ENCODE assay signal across 8 cellular contexts in the genomic region with DNA sequence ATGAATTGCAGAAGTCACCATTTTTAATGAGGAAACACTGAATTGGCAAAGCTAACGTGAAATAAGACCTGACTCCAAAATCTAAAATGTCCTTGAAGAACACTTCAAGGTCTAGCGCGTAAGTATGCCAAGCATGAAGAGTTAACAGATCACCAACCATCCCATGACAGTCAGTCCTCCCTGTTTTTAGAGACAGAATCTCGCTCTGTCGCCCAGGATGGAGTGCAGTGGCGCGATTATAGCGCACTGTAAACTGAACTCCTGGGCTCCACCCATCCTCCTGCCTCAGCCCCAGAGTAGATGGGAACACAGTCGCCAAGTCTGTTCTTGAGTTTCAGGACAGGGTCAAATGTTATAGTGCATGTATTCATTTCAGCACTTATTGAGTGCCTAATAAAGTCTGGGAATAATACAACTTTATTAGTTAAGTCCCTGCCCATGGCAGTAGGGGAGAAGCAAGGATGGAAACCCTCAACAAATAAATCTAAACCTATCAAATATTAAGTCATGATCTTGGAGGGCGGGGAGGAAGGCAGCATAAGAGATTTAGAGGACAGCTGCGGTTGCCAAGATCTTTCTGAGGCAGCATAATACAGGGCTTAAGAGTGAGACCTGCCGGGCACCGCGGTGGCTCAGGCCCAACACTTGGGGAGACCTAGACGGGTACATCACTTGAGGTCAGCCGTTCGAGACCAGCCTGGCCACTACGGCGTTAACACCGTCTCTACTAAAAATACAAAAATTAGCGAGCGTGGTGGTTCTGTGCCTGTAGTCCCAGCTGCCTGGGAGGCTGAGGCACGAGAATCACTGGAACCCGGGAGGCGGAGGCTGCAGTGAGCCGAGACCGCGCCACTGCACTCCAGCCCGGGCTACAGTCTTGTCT. TPM values are rescaled to one million over a fixed set of nuclear protein-coding genes. Genes with fewer than 3 reads are reported as not detected.
DNase-seq lines count a peak whose midpoint lies in the region; ATAC-seq and TF ChIP-seq lines count a peak whose summit lies in the region.

No MANE protein-coding gene starts in this region.

- H3K36me3 ChIP-seq in RWPE2 (ENCODE audit: low read depth): peaks cover 25% of the 10 kb centered on the region
- H3K36me3 ChIP-seq in fibroblast of lung (ENCODE audit: control insufficient read depth, insufficient read depth, low read length): peaks cover 2% of the 10 kb centered on the region
- H3K36me3 ChIP-seq in gastrocnemius medialis: no peaks in the 10 kb centered on the region

- no peak for TF ChIP-seq POLR2A in gastrocnemius medialis (IDR thresholded peaks at IDR 0.05)

- H3K4me2 ChIP-seq in fibroblast of lung (ENCODE audit: extremely low read depth, insufficient read depth, low read length): peak overlapping the region; percentile 87

- intact Hi-C loops in gastrocnemius medialis (cut with DNase I; ENCODE audit: low total_unique reads): no loop called here

- no peaks in the 10 kb centered on the region for H3K9me3 ChIP-seq in RWPE2 (ENCODE audit: severe bottlenecking)
- no peaks in the 10 kb centered on the region for H3K9me3 ChIP-seq in fibroblast of lung (ENCODE audit: control insufficient read depth, insufficient read depth, low read depth, low read length)
- H3K9me3 ChIP-seq in gastrocnemius medialis: no peaks in the 10 kb centered on the region

- H3K4me1 ChIP-seq in RWPE2 (ENCODE audit: insufficient read depth, poor library complexity, severe bottlenecking): peaks cover 16% of the 10 kb centered on the region
- peaks cover 9% of the 10 kb centered on the region for H3K4me1 ChIP-seq in fibroblast of lung (ENCODE audit: control insufficient read depth, extremely low read depth, insufficient read depth, low read length)
- peaks cover 27 to 30% of the 10 kb centered on the region in 2 donors for H3K4me1 ChIP-seq in gastrocnemius medialis

- in situ Hi-C loops in gastrocnemius medialis (cut with MboI; ENCODE audit: low sequenced_read_pairs in 4 of 4): no loop called here

- H3K79me2 ChIP-seq in fibroblast of lung (ENCODE audit: control insufficient read depth, insufficient read depth, low read length): peaks cover 53% of the 10 kb centered on the region

- H4K20me1 ChIP-seq in fibroblast of lung (ENCODE audit: control insufficient read depth, extremely low read depth, insufficient read depth, low read length): peaks cover 4% of the 10 kb centered on the region

- peak; percentile 1 for ATAC-seq in HG02610 (IDR thresholded peaks at IDR 0.05; ENCODE audit: unreplicated experiment)
- ATAC-seq in RWPE2 (ENCODE audit: low read depth): no peak
- ATAC-seq in gastrocnemius medialis: no peak
- ATAC-seq in HG02588 (IDR thresholded peaks at IDR 0.05; ENCODE audit: unreplicated experiment): no peak

- DNase-seq in DMS53 (lab: John Stamatoyannopoulos, UW) (peak; percentile 55), DMS53 treated with DMSO at 0.1 percent for 48 hours (lab: John Stamatoyannopoulos, UW; ENCODE audit: unreplicated experiment) (no peak), RWPE2 (ENCODE audit: low spot score) (no peak), fibroblast of lung (ENCODE audit: low read depth in 2 of 2) (no peak), gastrocnemius medialis (no peak), iPS-NIHi11 (ENCODE audit: low spot score) (no peak)

- H3K9ac ChIP-seq in fibroblast of lung (ENCODE audit: insufficient read depth, low read length): peak overlapping the region; percentile 20

- TF ChIP-seq CTCF in RWPE2 (IDR thresholded peaks at IDR 0.05; ENCODE audit: poor library complexity, severe bottlenecking) (no peak), fibroblast of lung (conservative IDR thresholded peaks at IDR 0.05 in 1 of 2, IDR thresholded peaks at IDR 0.05 in 1 of 2; ENCODE audit: low read depth in 1 of 2, low read length in 2 of 2) (no peak), gastrocnemius medialis (IDR thresholded peaks at IDR 0.05 in 4 of 5, conservative IDR thresholded peaks at IDR 0.05 in 1 of 5) (no peak)

- peak overlapping the region; percentile 81 for H3K4me3 ChIP-seq in RWPE2 (ENCODE audit: severe bottlenecking)
- H3K4me3 ChIP-seq in fibroblast of lung (replicated peaks in 1 of 4; ENCODE audit: control extremely low read depth in 1 of 4, insufficient read depth in 1 of 4, low read depth in 3 of 4, low read length in 4 of 4): peak overlapping the region; percentile 70 to 98 (median 96)
- peak overlapping the region; percentile 68 to 99 (median 96) for H3K4me3 ChIP-seq in gastrocnemius medialis

- peak overlapping the region; percentile 8 for H2AFZ ChIP-seq in fibroblast of lung (ENCODE audit: low read length)

- peak overlapping the region; percentile 72 for H3K27ac ChIP-seq in RWPE2 (ENCODE audit: poor library complexity, severe bottlenecking)
- peak overlapping the region; percentile 99 for H3K27ac ChIP-seq in fibroblast of lung (ENCODE audit: insufficient read depth, low read length)
- H3K27ac ChIP-seq in gastrocnemius medialis: peak overlapping the region; percentile 92 to 97 (median 95)

- H3K27me3 ChIP-seq in RWPE2 (ENCODE audit: insufficient read depth, poor library complexity, severe bottlenecking) (no peaks in the 10 kb centered on the region), fibroblast of lung (ENCODE audit: control insufficient read depth, insufficient read depth, low read length) (no peaks in the 10 kb centered on the region), gastrocnemius medialis (no peaks in the 10 kb centered on the region)

RNA-seq across cellular contexts. Expression of a gene that starts 1.1 kb away (rescaled TPM):
- total RNA-seq in fibroblast of lung (18.0 and 31.4 TPM in 2 replicates), gastrocnemius medialis (10 to 100 TPM in 2 of 4 donors, 1 to 10 TPM in 2; 9.2 to 18.2 (median 10.5) TPM)
- 18.7 and 23.7 TPM in 2 replicates for polyA plus RNA-seq in fibroblast of lung
- polyA plus RNA-seq in fibroblast of lung (2012): 15.6 and 17.6 TPM in 2 replicates
- polyA minus RNA-seq in fibroblast of lung (ENCODE audit: low replicate concordance): 1.3 and 1.4 TPM in 2 replicates

RNA-seq across cellular contexts. Expression of a gene that starts 1.5 kb away (rescaled TPM):
- 360 and 406 TPM in 2 replicates for total RNA-seq in fibroblast of lung
- polyA plus RNA-seq in fibroblast of lung: 341 and 519 TPM in 2 replicates
- 264 and 410 TPM in 2 replicates for polyA plus RNA-seq in fibroblast of lung (2012)
- 128 and 198 TPM in 2 replicates for polyA minus RNA-seq in fibroblast of lung (ENCODE audit: low replicate concordance)
- 100 to 1,000 TPM; 201 to 329 (median 267) TPM for total RNA-seq in gastrocnemius medialis

RNA-seq across cellular contexts. Expression of a gene that starts 59.1 kb away (rescaled TPM):
- 14.4 and 20.8 TPM in 2 replicates for total RNA-seq in fibroblast of lung
- polyA plus RNA-seq in fibroblast of lung: 18.6 and 23.3 TPM in 2 replicates
- 17.6 and 24.9 TPM in 2 replicates for polyA plus RNA-seq in fibroblast of lung (2012)
- polyA minus RNA-seq in fibroblast of lung (ENCODE audit: low replicate concordance): 8.6 and 50.9 TPM in 2 replicates
- 10 to 100 TPM in 3 of 4 donors, 1 to 10 TPM in 1; 7.8 to 46.7 (median 35.6) TPM for total RNA-seq in gastrocnemius medialis
